ENCODE assay signal across 1 cellular context in the genomic region with DNA sequence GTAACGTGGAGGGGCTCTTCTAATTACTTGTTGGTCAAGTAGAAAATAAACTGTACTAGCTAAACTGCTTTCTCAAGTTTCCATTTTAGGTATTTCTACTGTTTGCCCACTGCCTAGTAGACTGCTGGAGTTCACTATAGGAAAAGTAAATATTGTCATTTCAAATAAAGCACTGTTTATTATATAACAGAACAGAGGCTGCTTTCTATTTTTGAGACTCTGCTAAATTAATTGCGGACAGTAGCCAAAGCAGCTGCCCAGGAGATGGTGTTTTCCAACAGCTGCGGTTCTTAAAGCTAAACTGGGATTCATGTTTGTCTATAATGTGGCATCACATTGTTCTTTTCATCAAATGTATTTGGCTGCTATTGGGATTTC.
TF ChIP-seq lines count a peak whose summit lies in the region.

No MANE protein-coding gene starts in this region.

TF ChIP-seq in HepG2, 621 proteins besides CTCF, POLR2A, EP300 and RAD21 (continued from another document and continues in another):
- TF ChIP-seq, protein P1, sequence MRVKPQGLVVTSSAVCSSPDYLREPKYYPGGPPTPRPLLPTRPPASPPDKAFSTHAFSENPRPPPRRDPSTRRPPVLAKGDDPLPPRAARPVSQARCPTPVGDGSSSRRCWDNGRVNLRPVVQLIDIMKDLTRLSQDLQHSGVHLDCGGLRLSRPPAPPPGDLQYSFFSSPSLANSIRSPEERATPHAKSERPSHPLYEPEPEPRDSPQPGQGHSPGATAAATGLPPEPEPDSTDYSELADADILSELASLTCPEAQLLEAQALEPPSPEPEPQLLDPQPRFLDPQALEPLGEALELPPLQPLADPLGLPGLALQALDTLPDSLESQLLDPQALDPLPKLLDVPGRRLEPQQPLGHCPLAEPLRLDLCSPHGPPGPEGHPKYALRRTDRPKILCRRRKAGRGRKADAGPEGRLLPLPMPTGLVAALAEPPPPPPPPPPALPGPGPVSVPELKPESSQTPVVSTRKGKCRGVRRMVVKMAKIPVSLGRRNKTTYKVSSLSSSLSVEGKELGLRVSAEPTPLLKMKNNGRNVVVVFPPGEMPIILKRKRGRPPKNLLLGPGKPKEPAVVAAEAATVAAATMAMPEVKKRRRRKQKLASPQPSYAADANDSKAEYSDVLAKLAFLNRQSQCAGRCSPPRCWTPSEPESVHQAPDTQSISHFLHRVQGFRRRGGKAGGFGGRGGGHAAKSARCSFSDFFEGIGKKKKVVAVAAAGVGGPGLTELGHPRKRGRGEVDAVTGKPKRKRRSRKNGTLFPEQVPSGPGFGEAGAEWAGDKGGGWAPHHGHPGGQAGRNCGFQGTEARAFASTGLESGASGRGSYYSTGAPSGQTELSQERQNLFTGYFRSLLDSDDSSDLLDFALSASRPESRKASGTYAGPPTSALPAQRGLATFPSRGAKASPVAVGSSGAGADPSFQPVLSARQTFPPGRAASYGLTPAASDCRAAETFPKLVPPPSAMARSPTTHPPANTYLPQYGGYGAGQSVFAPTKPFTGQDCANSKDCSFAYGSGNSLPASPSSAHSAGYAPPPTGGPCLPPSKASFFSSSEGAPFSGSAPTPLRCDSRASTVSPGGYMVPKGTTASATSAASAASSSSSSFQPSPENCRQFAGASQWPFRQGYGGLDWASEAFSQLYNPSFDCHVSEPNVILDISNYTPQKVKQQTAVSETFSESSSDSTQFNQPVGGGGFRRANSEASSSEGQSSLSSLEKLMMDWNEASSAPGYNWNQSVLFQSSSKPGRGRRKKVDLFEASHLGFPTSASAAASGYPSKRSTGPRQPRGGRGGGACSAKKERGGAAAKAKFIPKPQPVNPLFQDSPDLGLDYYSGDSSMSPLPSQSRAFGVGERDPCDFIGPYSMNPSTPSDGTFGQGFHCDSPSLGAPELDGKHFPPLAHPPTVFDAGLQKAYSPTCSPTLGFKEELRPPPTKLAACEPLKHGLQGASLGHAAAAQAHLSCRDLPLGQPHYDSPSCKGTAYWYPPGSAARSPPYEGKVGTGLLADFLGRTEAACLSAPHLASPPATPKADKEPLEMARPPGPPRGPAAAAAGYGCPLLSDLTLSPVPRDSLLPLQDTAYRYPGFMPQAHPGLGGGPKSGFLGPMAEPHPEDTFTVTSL (CRISPR knock-in tag; IDR thresholded peaks at IDR 0.05; ENCODE audit: borderline replicate concordance) = peak; percentile 77; the same call in 1 of the 2 replicates
- no peak for TF ChIP-seq ZNF660 (CRISPR knock-in tag; IDR thresholded peaks at IDR 0.05; ENCODE audit: borderline replicate concordance, low read depth)
- peak; percentile 49; the same call in 1 of the 2 replicates for TF ChIP-seq DPF2 (CRISPR knock-in tag; IDR thresholded peaks at IDR 0.05; ENCODE audit: borderline replicate concordance, low read depth)
- TF ChIP-seq, protein P2, sequence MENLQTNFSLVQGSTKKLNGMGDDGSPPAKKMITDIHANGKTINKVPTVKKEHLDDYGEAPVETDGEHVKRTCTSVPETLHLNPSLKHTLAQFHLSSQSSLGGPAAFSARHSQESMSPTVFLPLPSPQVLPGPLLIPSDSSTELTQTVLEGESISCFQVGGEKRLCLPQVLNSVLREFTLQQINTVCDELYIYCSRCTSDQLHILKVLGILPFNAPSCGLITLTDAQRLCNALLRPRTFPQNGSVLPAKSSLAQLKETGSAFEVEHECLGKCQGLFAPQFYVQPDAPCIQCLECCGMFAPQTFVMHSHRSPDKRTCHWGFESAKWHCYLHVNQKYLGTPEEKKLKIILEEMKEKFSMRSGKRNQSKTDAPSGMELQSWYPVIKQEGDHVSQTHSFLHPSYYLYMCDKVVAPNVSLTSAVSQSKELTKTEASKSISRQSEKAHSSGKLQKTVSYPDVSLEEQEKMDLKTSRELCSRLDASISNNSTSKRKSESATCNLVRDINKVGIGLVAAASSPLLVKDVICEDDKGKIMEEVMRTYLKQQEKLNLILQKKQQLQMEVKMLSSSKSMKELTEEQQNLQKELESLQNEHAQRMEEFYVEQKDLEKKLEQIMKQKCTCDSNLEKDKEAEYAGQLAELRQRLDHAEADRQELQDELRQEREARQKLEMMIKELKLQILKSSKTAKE (CRISPR knock-in tag; IDR thresholded peaks at IDR 0.05; ENCODE audit: borderline replicate concordance) = peak; percentile 79
- peak; percentile 59; the same call in 1 of the 2 replicates for TF ChIP-seq RCOR2 (CRISPR knock-in tag; IDR thresholded peaks at IDR 0.05)
- TF ChIP-seq REPIN1 (CRISPR knock-in tag; IDR thresholded peaks at IDR 0.05; ENCODE audit: borderline replicate concordance, low read depth) = 0 out of 2 replicates have a peak, but pooled peaks have one; percentile 28
- TF ChIP-seq IRF2 (CRISPR knock-in tag; IDR thresholded peaks at IDR 0.05) = peak; percentile 24; the same call in 1 of the 2 replicates
- no peak for TF ChIP-seq CENPX (CRISPR knock-in tag; IDR thresholded peaks at IDR 0.05)
- TF ChIP-seq, protein P3, sequence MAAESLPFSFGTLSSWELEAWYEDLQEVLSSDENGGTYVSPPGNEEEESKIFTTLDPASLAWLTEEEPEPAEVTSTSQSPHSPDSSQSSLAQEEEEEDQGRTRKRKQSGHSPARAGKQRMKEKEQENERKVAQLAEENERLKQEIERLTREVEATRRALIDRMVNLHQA (CRISPR knock-in tag; IDR thresholded peaks at IDR 0.05) = no peak
- no peak for TF ChIP-seq ZNF589 (CRISPR knock-in tag; conservative IDR thresholded peaks at IDR 0.05)
- TF ChIP-seq TARDBP (CRISPR knock-in tag; IDR thresholded peaks at IDR 0.05) = 0 out of 2 replicates have a peak, but pooled peaks have one; percentile 22
- TF ChIP-seq ZNF34 (CRISPR knock-in tag; IDR thresholded peaks at IDR 0.05; ENCODE audit: borderline replicate concordance) = no peak
- no peak for TF ChIP-seq ZNF556 (CRISPR knock-in tag; IDR thresholded peaks at IDR 0.05; ENCODE audit: borderline replicate concordance)
- TF ChIP-seq, protein P4, sequence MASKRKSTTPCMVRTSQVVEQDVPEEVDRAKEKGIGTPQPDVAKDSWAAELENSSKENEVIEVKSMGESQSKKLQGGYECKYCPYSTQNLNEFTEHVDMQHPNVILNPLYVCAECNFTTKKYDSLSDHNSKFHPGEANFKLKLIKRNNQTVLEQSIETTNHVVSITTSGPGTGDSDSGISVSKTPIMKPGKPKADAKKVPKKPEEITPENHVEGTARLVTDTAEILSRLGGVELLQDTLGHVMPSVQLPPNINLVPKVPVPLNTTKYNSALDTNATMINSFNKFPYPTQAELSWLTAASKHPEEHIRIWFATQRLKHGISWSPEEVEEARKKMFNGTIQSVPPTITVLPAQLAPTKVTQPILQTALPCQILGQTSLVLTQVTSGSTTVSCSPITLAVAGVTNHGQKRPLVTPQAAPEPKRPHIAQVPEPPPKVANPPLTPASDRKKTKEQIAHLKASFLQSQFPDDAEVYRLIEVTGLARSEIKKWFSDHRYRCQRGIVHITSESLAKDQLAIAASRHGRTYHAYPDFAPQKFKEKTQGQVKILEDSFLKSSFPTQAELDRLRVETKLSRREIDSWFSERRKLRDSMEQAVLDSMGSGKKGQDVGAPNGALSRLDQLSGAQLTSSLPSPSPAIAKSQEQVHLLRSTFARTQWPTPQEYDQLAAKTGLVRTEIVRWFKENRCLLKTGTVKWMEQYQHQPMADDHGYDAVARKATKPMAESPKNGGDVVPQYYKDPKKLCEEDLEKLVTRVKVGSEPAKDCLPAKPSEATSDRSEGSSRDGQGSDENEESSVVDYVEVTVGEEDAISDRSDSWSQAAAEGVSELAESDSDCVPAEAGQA (IDR thresholded peaks at IDR 0.05; ENCODE audit: low read depth) = no peak
- TF ChIP-seq, protein P4 (CRISPR knock-in tag; IDR thresholded peaks at IDR 0.05; ENCODE audit: borderline replicate concordance) = no peak
- TF ChIP-seq NFKBIZ (CRISPR knock-in tag; IDR thresholded peaks at IDR 0.05) = no peak
- TF ChIP-seq, protein P5, sequence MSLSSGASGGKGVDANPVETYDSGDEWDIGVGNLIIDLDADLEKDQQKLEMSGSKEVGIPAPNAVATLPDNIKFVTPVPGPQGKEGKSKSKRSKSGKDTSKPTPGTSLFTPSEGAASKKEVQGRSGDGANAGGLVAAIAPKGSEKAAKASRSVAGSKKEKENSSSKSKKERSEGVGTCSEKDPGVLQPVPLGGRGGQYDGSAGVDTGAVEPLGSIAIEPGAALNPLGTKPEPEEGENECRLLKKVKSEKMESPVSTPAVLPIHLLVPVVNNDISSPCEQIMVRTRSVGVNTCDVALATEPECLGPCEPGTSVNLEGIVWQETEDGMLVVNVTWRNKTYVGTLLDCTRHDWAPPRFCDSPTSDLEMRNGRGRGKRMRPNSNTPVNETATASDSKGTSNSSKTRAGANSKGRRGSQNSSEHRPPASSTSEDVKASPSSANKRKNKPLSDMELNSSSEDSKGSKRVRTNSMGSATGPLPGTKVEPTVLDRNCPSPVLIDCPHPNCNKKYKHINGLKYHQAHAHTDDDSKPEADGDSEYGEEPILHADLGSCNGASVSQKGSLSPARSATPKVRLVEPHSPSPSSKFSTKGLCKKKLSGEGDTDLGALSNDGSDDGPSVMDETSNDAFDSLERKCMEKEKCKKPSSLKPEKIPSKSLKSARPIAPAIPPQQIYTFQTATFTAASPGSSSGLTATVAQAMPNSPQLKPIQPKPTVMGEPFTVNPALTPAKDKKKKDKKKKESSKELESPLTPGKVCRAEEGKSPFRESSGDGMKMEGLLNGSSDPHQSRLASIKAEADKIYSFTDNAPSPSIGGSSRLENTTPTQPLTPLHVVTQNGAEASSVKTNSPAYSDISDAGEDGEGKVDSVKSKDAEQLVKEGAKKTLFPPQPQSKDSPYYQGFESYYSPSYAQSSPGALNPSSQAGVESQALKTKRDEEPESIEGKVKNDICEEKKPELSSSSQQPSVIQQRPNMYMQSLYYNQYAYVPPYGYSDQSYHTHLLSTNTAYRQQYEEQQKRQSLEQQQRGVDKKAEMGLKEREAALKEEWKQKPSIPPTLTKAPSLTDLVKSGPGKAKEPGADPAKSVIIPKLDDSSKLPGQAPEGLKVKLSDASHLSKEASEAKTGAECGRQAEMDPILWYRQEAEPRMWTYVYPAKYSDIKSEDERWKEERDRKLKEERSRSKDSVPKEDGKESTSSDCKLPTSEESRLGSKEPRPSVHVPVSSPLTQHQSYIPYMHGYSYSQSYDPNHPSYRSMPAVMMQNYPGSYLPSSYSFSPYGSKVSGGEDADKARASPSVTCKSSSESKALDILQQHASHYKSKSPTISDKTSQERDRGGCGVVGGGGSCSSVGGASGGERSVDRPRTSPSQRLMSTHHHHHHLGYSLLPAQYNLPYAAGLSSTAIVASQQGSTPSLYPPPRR (CRISPR knock-in tag; IDR thresholded peaks at IDR 0.05; ENCODE audit: borderline replicate concordance) = peak; percentile 81; the same call in 1 of the 2 replicates
- TF ChIP-seq THYN1 (CRISPR knock-in tag; IDR thresholded peaks at IDR 0.05; ENCODE audit: borderline replicate concordance, low read depth) = no peak
- no peak for TF ChIP-seq ZNF234 (CRISPR knock-in tag; conservative IDR thresholded peaks at IDR 0.05)
- 0 out of 2 replicates have a peak, but pooled peaks have one; percentile 22 for TF ChIP-seq ZNF652 (CRISPR knock-in tag; IDR thresholded peaks at IDR 0.05; ENCODE audit: borderline replicate concordance, low read depth)
- TF ChIP-seq LCORL (IDR thresholded peaks at IDR 0.05) = no peak
- TF ChIP-seq LCORL (CRISPR knock-in tag; IDR thresholded peaks at IDR 0.05) = peak; percentile 56; the same call in 1 of the 2 replicates
- peak; percentile 52; the same call in 1 of the 2 replicates for TF ChIP-seq NR2F2 (IDR thresholded peaks at IDR 0.05; ENCODE audit: borderline replicate concordance, low read depth)
- TF ChIP-seq HHEX (CRISPR knock-in tag; IDR thresholded peaks at IDR 0.05) = peak; percentile 61; the same call in 1 of the 2 replicates
- peak; percentile 59; the same call in 1 of the 2 replicates for TF ChIP-seq ZNF7 (CRISPR knock-in tag; IDR thresholded peaks at IDR 0.05)
- 0 out of 2 replicates have a peak, but pooled peaks have one; percentile 39 for TF ChIP-seq ZNF510 (CRISPR knock-in tag; IDR thresholded peaks at IDR 0.05; ENCODE audit: low read depth)
- 0 out of 2 replicates have a peak, but pooled peaks have one; percentile 11 for TF ChIP-seq FOXA1 (IDR thresholded peaks at IDR 0.05)
- peak; percentile 72 for TF ChIP-seq FOXA1 (CRISPR knock-in tag; IDR thresholded peaks at IDR 0.05)
- peak; percentile 82 for TF ChIP-seq SAP130 (CRISPR knock-in tag; IDR thresholded peaks at IDR 0.05; ENCODE audit: low read depth)
- peak; percentile 2; the same call in 1 of the 2 replicates for TF ChIP-seq MBD4 (IDR thresholded peaks at IDR 0.05; ENCODE audit: borderline replicate concordance, low read length)
- TF ChIP-seq ZMYM2 (CRISPR knock-in tag; IDR thresholded peaks at IDR 0.05) = 0 out of 2 replicates have a peak, but pooled peaks have one; percentile 29
- no peak for TF ChIP-seq ZBTB38 (CRISPR knock-in tag; IDR thresholded peaks at IDR 0.05)
- TF ChIP-seq ZNF230 (CRISPR knock-in tag; IDR thresholded peaks at IDR 0.05) = no peak; the same call in 1 of the 2 replicates
- TF ChIP-seq PHB2 (IDR thresholded peaks at IDR 0.05; ENCODE audit: partially characterized antibody) = no peak
- TF ChIP-seq, protein P6, sequence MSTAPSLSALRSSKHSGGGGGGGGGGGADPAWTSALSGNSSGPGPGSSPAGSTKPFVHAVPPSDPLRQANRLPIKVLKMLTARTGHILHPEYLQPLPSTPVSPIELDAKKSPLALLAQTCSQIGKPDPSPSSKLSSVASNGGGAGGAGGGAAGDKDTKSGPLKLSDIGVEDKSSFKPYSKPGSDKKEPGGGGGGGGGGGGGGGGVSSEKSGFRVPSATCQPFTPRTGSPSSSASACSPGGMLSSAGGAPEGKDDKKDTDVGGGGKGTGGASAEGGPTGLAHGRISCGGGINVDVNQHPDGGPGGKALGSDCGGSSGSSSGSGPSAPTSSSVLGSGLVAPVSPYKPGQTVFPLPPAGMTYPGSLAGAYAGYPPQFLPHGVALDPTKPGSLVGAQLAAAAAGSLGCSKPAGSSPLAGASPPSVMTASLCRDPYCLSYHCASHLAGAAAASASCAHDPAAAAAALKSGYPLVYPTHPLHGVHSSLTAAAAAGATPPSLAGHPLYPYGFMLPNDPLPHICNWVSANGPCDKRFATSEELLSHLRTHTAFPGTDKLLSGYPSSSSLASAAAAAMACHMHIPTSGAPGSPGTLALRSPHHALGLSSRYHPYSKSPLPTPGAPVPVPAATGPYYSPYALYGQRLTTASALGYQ (CRISPR knock-in tag; IDR thresholded peaks at IDR 0.05) = peak; percentile 80; the same call in 1 of the 2 replicates
- no peak for TF ChIP-seq REL (CRISPR knock-in tag; conservative IDR thresholded peaks at IDR 0.05)
- no peak for TF ChIP-seq ZMYM4 (CRISPR knock-in tag; IDR thresholded peaks at IDR 0.05)
